ENCODE assay signal across 21 cellular contexts in the genomic region with DNA sequence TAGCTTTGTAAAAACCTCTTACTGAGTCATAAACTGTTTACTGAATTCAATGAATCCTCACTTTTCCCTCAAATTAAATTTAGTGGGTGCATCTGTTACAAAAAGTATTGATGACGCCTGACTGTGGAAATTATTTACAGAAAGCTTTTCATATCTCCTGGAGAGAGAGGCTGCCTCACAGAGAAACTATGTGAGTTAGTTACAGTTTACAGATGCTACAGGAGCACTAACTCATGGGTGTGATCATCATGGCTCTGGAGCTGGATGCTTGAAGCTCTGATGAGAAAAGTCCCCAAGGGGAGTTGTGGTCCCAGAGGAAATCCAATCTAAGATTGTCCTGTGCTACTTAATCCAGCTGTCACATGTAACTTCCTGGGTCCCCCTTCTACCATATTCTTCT.
DNase-seq lines count a peak whose midpoint lies in the region; ATAC-seq and TF ChIP-seq lines count a peak whose summit lies in the region.
"Had no signal": no experiment of that assay in that cellular context is flagged by ENCODE, and none has a peak within 500 bp of the region (broad histone marks: within the 10 kb centered on the region; RNA-seq: fewer than 3 reads in every experiment).

No MANE protein-coding gene starts in this region.

- peaks cover 7% of the 10 kb centered on the region for H3K4me1 ChIP-seq in adipocyte (ENCODE audit: control insufficient read depth, insufficient read depth, low read length)
- peaks cover 25% of the 10 kb centered on the region for H3K4me1 ChIP-seq in skeletal muscle satellite cell (ENCODE audit: control insufficient read depth, insufficient read depth, low read length)
- H3K4me1 ChIP-seq in transverse colon: peaks cover 0 to 5% (median 0%) of the 10 kb centered on the region in 4 donors
- H3K4me1 ChIP-seq: BLaER1 had no signal

- intact Hi-C loops in transverse colon (cut with DNase I; ENCODE audit: low total_unique reads): no loop called here

- no peak overlapping the region for H3K4me2 ChIP-seq in skeletal muscle satellite cell (ENCODE audit: low read length)
- H3K4me2 ChIP-seq: BLaER1, PC-9 had no signal

- peak; percentile 1 for DNase-seq in HCEC 1CT
- DNase-seq in adipocyte (ENCODE audit: low read depth): peak; percentile 25
- peak; percentile 17 for DNase-seq in fibroblast of villous mesenchyme (ENCODE audit: low read depth)
- no peak for DNase-seq in coronary artery (ENCODE audit: low spot score)
- DNase-seq in transverse colon: no peak
- DNase-seq: CD4-positive, CD25-positive, alpha-beta regulatory T cell; Karpas-422; MV-4-11; NCI-H1105; NCI-H1436 treated with DMSO at 0.1 percent for 48 hours; NCI-H1930; NCI-H2107; NCI-H446; NCI-H524 treated with DMSO at 0.1 percent for 48 hours; NCI-H774; PC-9 had no signal

- H3K27me3 ChIP-seq in adipocyte (replicated peaks; ENCODE audit: control insufficient read depth, insufficient read depth, low read length) (no peaks in the 10 kb centered on the region), skeletal muscle satellite cell (ENCODE audit: control insufficient read depth, insufficient read depth, low read length) (peaks cover 3% of the 10 kb centered on the region), transverse colon (no peaks in the 10 kb centered on the region)
- H3K27me3 ChIP-seq: BLaER1 had no signal

- H3K36me3 ChIP-seq in adipocyte (ENCODE audit: control insufficient read depth, insufficient read depth, low read length, severe bottlenecking) (no peaks in the 10 kb centered on the region), skeletal muscle satellite cell (ENCODE audit: insufficient read depth, low read length) (no peaks in the 10 kb centered on the region), transverse colon (no peaks in the 10 kb centered on the region)
- H3K36me3 ChIP-seq: BLaER1 had no signal

- TF ChIP-seq CTCF in fibroblast of villous mesenchyme (IDR thresholded peaks at IDR 0.05; ENCODE audit: insufficient read depth, low read depth, low read length): no peak
- TF ChIP-seq CTCF in coronary artery (IDR thresholded peaks at IDR 0.05): no peak
- no peak for TF ChIP-seq CTCF in transverse colon (IDR thresholded peaks at IDR 0.05)

- H3K9me3 ChIP-seq in adipocyte (ENCODE audit: control insufficient read depth, low read length): no peaks in the 10 kb centered on the region
- no peaks in the 10 kb centered on the region for H3K9me3 ChIP-seq in skeletal muscle satellite cell (replicated peaks; ENCODE audit: low read length)
- no peaks in the 10 kb centered on the region for H3K9me3 ChIP-seq in transverse colon
- H3K9me3 ChIP-seq: BLaER1 had no signal

- H3K9ac ChIP-seq in adipocyte (ENCODE audit: low read length) (no peak overlapping the region), skeletal muscle satellite cell (ENCODE audit: low read depth, low read length) (peak overlapping the region; percentile 40)
- H3K9ac ChIP-seq: BLaER1 had no signal

- ATAC-seq in GM21423 (IDR thresholded peaks at IDR 0.05; ENCODE audit: unreplicated experiment): no peak
- ATAC-seq in esophagus mucosa: no peak
- ATAC-seq: Right ventricle myocardium inferior had no signal

- in situ Hi-C loops in transverse colon (cut with MboI; ENCODE audit: low pct_ligation_motif_present in 1 of 4, low pct_unique_long_range_greater_than_20kb in 1 of 4, low sequenced_read_pairs in 3 of 4): no loop called here

- 56 to 72% methylated on average over 1 of the region's 1 CpG for WGBS in transverse colon (ENCODE audit: low coverage in 1 of 2), 2 donors

- H3K4me3 ChIP-seq in adipocyte (ENCODE audit: low read length): no peak overlapping the region
- no peak overlapping the region for H3K4me3 ChIP-seq in fibroblast of villous mesenchyme (ENCODE audit: low read depth, low read length)
- H3K4me3 ChIP-seq in skeletal muscle satellite cell (ENCODE audit: low read length): no peak overlapping the region
- no peak overlapping the region for H3K4me3 ChIP-seq in coronary artery
- no peak overlapping the region for H3K4me3 ChIP-seq in transverse colon
- H3K4me3 ChIP-seq: BLaER1, PC-9 had no signal

- TF ChIP-seq EP300 in transverse colon (IDR thresholded peaks at IDR 0.05; ENCODE audit: low read depth): no peak

- TF ChIP-seq POLR2A in transverse colon (IDR thresholded peaks at IDR 0.05): no peak

- H3K27ac ChIP-seq in coronary artery (no peak overlapping the region), transverse colon (no peak overlapping the region)
- H3K27ac ChIP-seq: BLaER1, PC-9 had no signal

Comparison
In these comparisons a context has a peak if more than half of its experiments do, and no peak if none do; other contexts are left out.
1. DNase-seq: peak in HCEC 1CT (single experiment), adipocyte (single experiment) and fibroblast of villous mesenchyme (single experiment); none in coronary artery (single experiment) and transverse colon (single experiment).